ENCODE assay signal across 8 cellular contexts in the genomic region with DNA sequence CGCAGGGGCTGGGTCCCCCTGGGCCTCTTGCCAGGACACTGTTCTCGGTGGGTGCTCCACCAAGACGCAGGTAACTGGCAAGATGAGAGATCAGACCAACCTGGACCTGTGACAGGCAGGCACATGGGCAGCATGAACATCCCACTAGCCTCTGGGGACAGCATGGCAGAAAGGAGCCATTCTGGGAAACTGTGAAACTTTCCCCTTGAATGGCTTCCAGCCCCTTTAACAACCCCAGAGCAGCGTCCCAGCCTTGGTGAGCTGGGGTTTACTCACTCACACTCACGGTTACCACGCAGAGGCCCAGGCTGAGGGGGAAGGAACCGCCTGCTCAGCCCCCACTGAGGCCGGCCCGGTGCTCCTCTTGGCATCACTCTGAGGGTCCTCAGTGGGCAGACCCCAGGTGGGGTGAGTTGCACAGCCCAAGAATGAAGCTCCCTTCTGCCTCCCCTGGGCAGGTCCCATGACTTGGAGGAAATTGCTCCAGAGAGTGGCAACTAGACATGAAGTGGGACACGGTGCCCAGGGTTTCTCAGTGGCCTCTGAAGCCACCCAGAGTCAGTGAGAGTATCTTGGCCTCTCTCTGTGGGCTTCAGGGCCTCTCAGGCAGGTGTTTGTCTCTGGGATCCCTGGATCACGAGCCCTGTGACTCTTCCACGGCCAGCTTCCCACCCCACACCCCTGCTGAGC. TPM values are rescaled to one million over a fixed set of nuclear protein-coding genes. Genes with fewer than 3 reads are reported as not detected.
A peak's percentile ranks its signal among the peaks of the same experiment; 100 is the strongest.
DNase-seq lines count a peak whose midpoint lies in the region; ATAC-seq and TF ChIP-seq lines count a peak whose summit lies in the region.

No MANE protein-coding gene starts in this region.

- H3K4me1 ChIP-seq in right atrium auricular region (peaks cover 0 to 24% of the 10 kb centered on the region in 2 donors), left ventricle myocardium inferior (peaks cover 46% of the 10 kb centered on the region), thymus (ENCODE audit: control insufficient read depth, insufficient read depth, low read length) (peaks cover 85% of the 10 kb centered on the region)

- no peak for TF ChIP-seq CTCF in right atrium auricular region (IDR thresholded peaks at IDR 0.05)
- no peak for TF ChIP-seq CTCF in left ventricle myocardium inferior (IDR thresholded peaks at IDR 0.05; ENCODE audit: borderline replicate concordance)
- no peak for TF ChIP-seq CTCF in VCaP (conservative IDR thresholded peaks at IDR 0.05)

- H3K27ac ChIP-seq in right atrium auricular region, result no peak overlapping the region
- H3K27ac ChIP-seq in left ventricle myocardium inferior (replicated peaks), result no peak overlapping the region
- peak overlapping the region; percentile 72 for H3K27ac ChIP-seq in VCaP
- H3K27ac ChIP-seq in thymus (ENCODE audit: low read depth), result peak overlapping the region; percentile 94

- H3K27me3 ChIP-seq in right atrium auricular region (no peaks in the 10 kb centered on the region), left ventricle myocardium inferior (ENCODE audit: low read depth) (no peaks in the 10 kb centered on the region), thymus (ENCODE audit: control insufficient read depth, insufficient read depth) (no peaks in the 10 kb centered on the region)

- intact Hi-C loops in left ventricle myocardium inferior (cut with micrococcal nuclease), result no loop called here

- POLR2A ChIA-PET in HEK293T (lab: Yijun Ruan, JAX), result interaction anchor here (1.8 to 2.2 kb wide), 2 partner anchors 42 to 44 kb away, joined by 5 to 6 read pairs; no protein-coding TSS in a partner anchor

- DNase-seq in right atrium auricular region (ENCODE audit: low spot score) (peak; percentile 51), left ventricle myocardium inferior (no peak), HEK293T (ENCODE audit: extremely low spot score) (no peak), NCI-H2107 (lab: John Stamatoyannopoulos, UW) (no peak), NCI-H1048 (lab: John Stamatoyannopoulos, UW) (no peak)

- CTCF ChIA-PET in HEK293T (lab: Yijun Ruan, JAX), result interaction anchor here (0.7 to 1.0 kb wide), 2 partner anchors 13 to 52 kb away, joined by 3 read pairs; no protein-coding TSS in a partner anchor

- H3K9me3 ChIP-seq in right atrium auricular region, result no peaks in the 10 kb centered on the region
- no peaks in the 10 kb centered on the region for H3K9me3 ChIP-seq in left ventricle myocardium inferior (replicated peaks)
- peaks cover 2% of the 10 kb centered on the region for H3K9me3 ChIP-seq in thymus (ENCODE audit: control insufficient read depth)

- 10% methylated on average over 12 of the region's 12 CpGs for WGBS in thymus

- peak; percentile 41 for ATAC-seq in HG02981 (IDR thresholded peaks at IDR 0.05; ENCODE audit: unreplicated experiment)

- no peak overlapping the region for H3K4me3 ChIP-seq in right atrium auricular region
- no peak overlapping the region for H3K4me3 ChIP-seq in left ventricle myocardium inferior
- peak overlapping the region; percentile 53 for H3K4me3 ChIP-seq in thymus (ENCODE audit: low read length)

- no peaks in the 10 kb centered on the region for H3K36me3 ChIP-seq in right atrium auricular region
- peaks cover 12% of the 10 kb centered on the region for H3K36me3 ChIP-seq in left ventricle myocardium inferior
- no peaks in the 10 kb centered on the region for H3K36me3 ChIP-seq in thymus (ENCODE audit: control insufficient read depth, insufficient read depth)

TF ChIP-seq in HEK293T, 16 proteins besides CTCF, POLR2A, EP300 and RAD21:
- TF ChIP-seq LEF1 (IDR thresholded peaks at IDR 0.05; ENCODE audit: borderline replicate concordance), result no peak
- no peak for TF ChIP-seq SUZ12 (IDR thresholded peaks at IDR 0.05)
- TF ChIP-seq ELF4 (IDR thresholded peaks at IDR 0.05), result no peak
- TF ChIP-seq NFRKB (IDR thresholded peaks at IDR 0.05), result no peak
- no peak for TF ChIP-seq L3MBTL2 (conservative IDR thresholded peaks at IDR 0.05)
- no peak for TF ChIP-seq ZNF384 (IDR thresholded peaks at IDR 0.05)
- TF ChIP-seq FOXM1 (IDR thresholded peaks at IDR 0.05; ENCODE audit: borderline replicate concordance), result no peak
- no peak for TF ChIP-seq BHLHE40 (IDR thresholded peaks at IDR 0.05; ENCODE audit: borderline replicate concordance)
- no peak for TF ChIP-seq TARDBP (IDR thresholded peaks at IDR 0.05)
- TF ChIP-seq HDGF (IDR thresholded peaks at IDR 0.05; ENCODE audit: borderline replicate concordance), result no peak
- TF ChIP-seq ARNT (IDR thresholded peaks at IDR 0.05), result no peak
- TF ChIP-seq SP1 (IDR thresholded peaks at IDR 0.05), result no peak
- TF ChIP-seq FOXA1 (IDR thresholded peaks at IDR 0.05), result no peak
- TF ChIP-seq FOXK2 (IDR thresholded peaks at IDR 0.05), result no peak
- no peak for TF ChIP-seq CTBP1 (IDR thresholded peaks at IDR 0.05; ENCODE audit: borderline replicate concordance)
- TF ChIP-seq, protein P1, sequence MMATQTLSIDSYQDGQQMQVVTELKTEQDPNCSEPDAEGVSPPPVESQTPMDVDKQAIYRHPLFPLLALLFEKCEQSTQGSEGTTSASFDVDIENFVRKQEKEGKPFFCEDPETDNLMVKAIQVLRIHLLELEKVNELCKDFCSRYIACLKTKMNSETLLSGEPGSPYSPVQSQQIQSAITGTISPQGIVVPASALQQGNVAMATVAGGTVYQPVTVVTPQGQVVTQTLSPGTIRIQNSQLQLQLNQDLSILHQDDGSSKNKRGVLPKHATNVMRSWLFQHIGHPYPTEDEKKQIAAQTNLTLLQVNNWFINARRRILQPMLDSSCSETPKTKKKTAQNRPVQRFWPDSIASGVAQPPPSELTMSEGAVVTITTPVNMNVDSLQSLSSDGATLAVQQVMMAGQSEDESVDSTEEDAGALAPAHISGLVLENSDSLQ (IDR thresholded peaks at IDR 0.05), result no peak
TF ChIP-seq in HEK293T: peak in this region for 0.

RNA-seq across cellular contexts. Expression of gene SRP14, which starts 15.2 kb away (rescaled TPM):
- 100 to 1,000 TPM; 255 to 283 TPM for total RNA-seq in right atrium auricular region
- total RNA-seq in left ventricle myocardium inferior, result 240 TPM
- 522 TPM for polyA plus RNA-seq in thymus

RNA-seq across cellular contexts. Expression of gene BMF, which starts 54.5 kb away (rescaled TPM):
- total RNA-seq in right atrium auricular region (1 to 10 TPM; 1.3 to 3.0 TPM), left ventricle myocardium inferior (3.1 TPM)
- polyA plus RNA-seq in thymus, result 70.4 TPM

Comparison
In these comparisons a context has a peak if more than half of its experiments do, and no peak if none do; other contexts are left out.
1. H3K27ac ChIP-seq: peak in VCaP (single experiment) and thymus (single experiment); none in right atrium auricular region (0 of 2) and left ventricle myocardium inferior (single experiment).